ENCODE assay signal across 8 cellular contexts in genomic region chr1:67766117-67766978, GRCh38.
DNase-seq lines count a peak whose midpoint lies in the region; ATAC-seq and TF ChIP-seq lines count a peak whose summit lies in the region.

No MANE protein-coding gene starts in this region.

- H3K27ac ChIP-seq in neural progenitor cell (peak overlapping the region; percentile 51), aorta (ENCODE audit: low read depth in 1 of 2, low read length in 2 of 2) (peak overlapping the region in 1 of 2 donors; percentile 22)

- H3K27ac Mint-ChIP-seq in neural progenitor cell, result peak overlapping the region; percentile 96

- CTCF ChIA-PET in HEK293T (lab: Yijun Ruan, JAX), result interaction anchor here (0.5 to 2.5 kb wide), 36 partner anchors 10 to 1383 kb away, joined by 3 to 23 read pairs (median 3); partner anchors contain the start of gene GNG12

- H3K9me3 ChIP-seq in neural progenitor cell (ENCODE audit: low read depth) (no peaks in the 10 kb centered on the region), aorta (ENCODE audit: control insufficient read depth, low read length) (no peaks in the 10 kb centered on the region)

- no peaks in the 10 kb centered on the region for H4K20me1 ChIP-seq in neural progenitor cell (ENCODE audit: low read depth)

- no peaks in the 10 kb centered on the region for H3K27me3 ChIP-seq in neural progenitor cell
- H3K27me3 ChIP-seq in aorta (ENCODE audit: control insufficient read depth in 1 of 2, insufficient read depth in 2 of 2, low read length in 1 of 2), result no peaks in the 10 kb centered on the region

- intact Hi-C loops in aorta (cut with DNase I), result loop anchor here (5.0 to 10.0 kb wide), 4 partner anchors 66 to 346 kb away; partner anchors contain the start of genes GNG12 (in 2 of the 2) and DIRAS3 (in 1 of the 2)

- H3K9ac ChIP-seq in neural progenitor cell, result no peak overlapping the region

- TF ChIP-seq CTCF in fibroblast of villous mesenchyme (IDR thresholded peaks at IDR 0.05; ENCODE audit: insufficient read depth, low read depth, low read length), result peak; percentile 77
- TF ChIP-seq CTCF in neural progenitor cell (IDR thresholded peaks at IDR 0.05), result peak; percentile 95

- WGBS in aorta, 2 donors, result 16 to 17% methylated on average over 17 of the region's 17 CpGs

- peaks cover 19% of the 10 kb centered on the region for H3F3A ChIP-seq in neural progenitor cell (ENCODE audit: low read depth)

- H3K4me1 ChIP-seq in neural progenitor cell (peaks cover 26% of the 10 kb centered on the region), aorta (ENCODE audit: control insufficient read depth in 1 of 2, insufficient read depth in 2 of 2, low read length in 2 of 2) (peaks cover 0 to 5% of the 10 kb centered on the region in 2 donors)

- peaks cover 2% of the 10 kb centered on the region for H3K27me3 Mint-ChIP-seq in neural progenitor cell (ENCODE audit: insufficient read depth, low read depth)

- H3K36me3 Mint-ChIP-seq in neural progenitor cell, result peaks cover 5% of the 10 kb centered on the region

- no peaks in the 10 kb centered on the region for H3K79me2 ChIP-seq in neural progenitor cell (ENCODE audit: low read depth)

- no peaks in the 10 kb centered on the region for H3K36me3 ChIP-seq in neural progenitor cell
- no peaks in the 10 kb centered on the region for H3K36me3 ChIP-seq in aorta (ENCODE audit: control insufficient read depth in 1 of 2, insufficient read depth in 2 of 2, low read length in 1 of 2)

- ATAC-seq in aorta (ENCODE audit: low FRiP score), result peak; percentile 76
- ATAC-seq in GM21737 (IDR thresholded peaks at IDR 0.05; ENCODE audit: unreplicated experiment), result no peak

- H3K4me1 Mint-ChIP-seq in neural progenitor cell, result peaks cover 26% of the 10 kb centered on the region

- peak overlapping the region; percentile 69 for H3K4me2 ChIP-seq in neural progenitor cell

- H3K4me3 ChIP-seq in fibroblast of villous mesenchyme (ENCODE audit: low read depth, low read length), result peak overlapping the region; percentile 36
- H3K4me3 ChIP-seq in neural progenitor cell, result peak overlapping the region; percentile 24
- no peak overlapping the region for H3K4me3 ChIP-seq in aorta (ENCODE audit: low read length in 2 of 2)

- DNase-seq in ELF-1 (ENCODE audit: low read depth, low spot score) (peak; percentile 57), HEK293T (ENCODE audit: extremely low spot score) (peak; percentile 67), NCI-H69 (lab: John Stamatoyannopoulos, UW) (peak; percentile 82), activated T-cell treated with anti-CD3 and anti-CD28 coated beads for 4 hours (peak; percentile 21), fibroblast of villous mesenchyme (ENCODE audit: low read depth) (peak; percentile 70), neural progenitor cell (ENCODE audit: low spot score) (peak; percentile 89), aorta (peak; percentile 63 to 83)

- H3K9me3 Mint-ChIP-seq in neural progenitor cell, result no peaks in the 10 kb centered on the region

- peak overlapping the region; percentile 72 for H3K4me3 Mint-ChIP-seq in neural progenitor cell

- H2AFZ ChIP-seq in neural progenitor cell (replicated peaks), result no peak overlapping the region

- POLR2A ChIA-PET in HEK293T (lab: Yijun Ruan, JAX), result interaction anchor here (1.0 to 1.9 kb wide), 2 partner anchors 66 to 79 kb away, joined by 5 to 6 read pairs; no protein-coding TSS in a partner anchor

TF ChIP-seq in HEK293T, 16 proteins besides CTCF, POLR2A, EP300 and RAD21:
- TF ChIP-seq PKNOX1 (IDR thresholded peaks at IDR 0.05) (peak; percentile 62), FOXM1 (IDR thresholded peaks at IDR 0.05; ENCODE audit: borderline replicate concordance) (no peak)

Comparison
In these comparisons a context has a peak if more than half of its experiments do, and no peak if none do; other contexts are left out.
1. DNase-seq: peak in every context shown above with its lines; median percentile 89 in neural progenitor cell; 82 in NCI-H69; 73 in aorta; 70 in fibroblast of villous mesenchyme; 67 in HEK293T; 57 in ELF-1; 21 in activated T-cell treated with anti-CD3 and anti-CD28 coated beads for 4 hours.
2. H3K4me3 ChIP-seq: peak in fibroblast of villous mesenchyme (single experiment) and neural progenitor cell (single experiment); none in aorta (0 of 2).